In genomic region chr14:92922883-92923743, GRCh38 we compare ENCODE assay signal across 1 cellular context.
TF ChIP-seq lines count a peak whose summit lies in the region.

Gene CHGA (plus strand): TSS chr14:92923150. CDS start chr14:92923360, 210 bp downstream.

TF ChIP-seq in WTC11, 78 proteins besides CTCF, POLR2A, EP300 and RAD21 (continued from another document and continues in another):
- TF ChIP-seq E2F4 (CRISPR knock-in tag; IDR thresholded peaks at IDR 0.05; ENCODE audit: borderline replicate concordance, low read depth) (peak; percentile 88), ATF2 (CRISPR knock-in tag; IDR thresholded peaks at IDR 0.05; ENCODE audit: borderline replicate concordance, low read depth) (0 out of 2 replicates have a peak, but pooled peaks have one; percentile 77), NFE2L1 (CRISPR knock-in tag; IDR thresholded peaks at IDR 0.05) (peak; percentile 95), ZNF532 (CRISPR knock-in tag; IDR thresholded peaks at IDR 0.05; ENCODE audit: borderline replicate concordance) (no peak), ZNF416 (CRISPR knock-in tag; IDR thresholded peaks at IDR 0.05) (no peak), ESRRA (CRISPR knock-in tag; IDR thresholded peaks at IDR 0.05; ENCODE audit: borderline replicate concordance) (peak; percentile 93), IRF1 (CRISPR knock-in tag; IDR thresholded peaks at IDR 0.05) (peak; percentile 93), ZNF425 (CRISPR knock-in tag; conservative IDR thresholded peaks at IDR 0.05) (no peak), USF1 (CRISPR knock-in tag; IDR thresholded peaks at IDR 0.05) (peak; percentile 83; the same call in 1 of the 2 replicates), SOX15 (CRISPR knock-in tag; IDR thresholded peaks at IDR 0.05) (no peak), CREM (CRISPR knock-in tag; IDR thresholded peaks at IDR 0.05) (peak; percentile 86), ZNF317 (CRISPR knock-in tag; IDR thresholded peaks at IDR 0.05; ENCODE audit: borderline replicate concordance, low read depth) (peak; percentile 65; the same call in 1 of the 2 replicates), TCF7 (CRISPR knock-in tag; IDR thresholded peaks at IDR 0.05; ENCODE audit: low read depth) (peak; percentile 94; the same call in 1 of the 2 replicates), KAT7 (CRISPR knock-in tag; IDR thresholded peaks at IDR 0.05; ENCODE audit: borderline replicate concordance) (peak; percentile 79; the same call in 1 of the 2 replicates), ZNF423 (CRISPR knock-in tag; IDR thresholded peaks at IDR 0.05) (no peak), EMX1 (CRISPR knock-in tag; IDR thresholded peaks at IDR 0.05) (no peak), AR (CRISPR knock-in tag; IDR thresholded peaks at IDR 0.05) (no peak), NR3C1 (CRISPR knock-in tag; conservative IDR thresholded peaks at IDR 0.05; ENCODE audit: low read depth) (peak; percentile 86; the same call in 1 of the 2 replicates), ZNF219 (CRISPR knock-in tag; IDR thresholded peaks at IDR 0.05; ENCODE audit: borderline replicate concordance) (peak; percentile 97), ARID4B (CRISPR knock-in tag; IDR thresholded peaks at IDR 0.05; ENCODE audit: borderline replicate concordance) (peak; percentile 99), ATF6 (CRISPR knock-in tag; IDR thresholded peaks at IDR 0.05) (no peak), IRF2 (CRISPR knock-in tag; IDR thresholded peaks at IDR 0.05; ENCODE audit: borderline replicate concordance, low read depth) (peak; percentile 91), AFF4 (CRISPR knock-in tag; IDR thresholded peaks at IDR 0.05; ENCODE audit: borderline replicate concordance) (peak; percentile 68; the same call in 1 of the 2 replicates)
